Comparison of ENCODE assay signal across 29 cellular contexts in genomic region chr12:38984388-38984787, GRCh38.
"Had no signal": no experiment of that assay in that cellular context is flagged by ENCODE, and none has a peak within 500 bp of the region (broad histone marks: within the 10 kb centered on the region; RNA-seq: fewer than 3 reads in every experiment).

No MANE protein-coding gene starts in this region.

- H3K4me1 Mint-ChIP-seq: endodermal cell had no signal

- H3K4me3 Mint-ChIP-seq: dendritic cell treated with granulocyte-macrophage colony-stimulating factor and Interleukin-4, amounts not matched to agents 40 ng/mL and 50 ng/mL, for 4 days; effector memory CD8-positive, alpha-beta T cell; endodermal cell had no signal

- H3K9me3 ChIP-seq: colonic mucosa, gastrocnemius medialis had no signal

- H3K27ac ChIP-seq: colonic mucosa, coronary artery, dorsolateral prefrontal cortex, epithelial cell of prostate, esophagus muscularis mucosa, esophagus squamous epithelium, foreskin keratinocyte, gastrocnemius medialis, gastroesophageal sphincter, heart left ventricle, heart right ventricle had no signal

- H3K27ac Mint-ChIP-seq: dendritic cell treated with granulocyte-macrophage colony-stimulating factor and Interleukin-4, amounts not matched to agents 40 ng/mL and 50 ng/mL, for 4 days; effector memory CD8-positive, alpha-beta T cell; endodermal cell had no signal

- H3K27me3 Mint-ChIP-seq: dendritic cell treated with granulocyte-macrophage colony-stimulating factor and Interleukin-4, amounts not matched to agents 40 ng/mL and 50 ng/mL, for 4 days; effector memory CD8-positive, alpha-beta T cell had no signal

- H3K27me3 ChIP-seq: colonic mucosa, dorsolateral prefrontal cortex, esophagus muscularis mucosa, esophagus squamous epithelium, foreskin keratinocyte, gastrocnemius medialis, gastroesophageal sphincter, heart left ventricle, heart right ventricle had no signal

- H3K36me3 ChIP-seq: colonic mucosa, esophagus muscularis mucosa, esophagus squamous epithelium, gastrocnemius medialis, gastroesophageal sphincter, heart left ventricle, heart right ventricle had no signal

- FAIRE-seq: colon, endometrium, endothelial cell of umbilical vein, frontal cortex had no signal

- H3K4me1 ChIP-seq: colonic mucosa, esophagus muscularis mucosa, esophagus squamous epithelium, foreskin keratinocyte, gastrocnemius medialis, gastroesophageal sphincter, heart left ventricle, heart right ventricle had no signal

- H3K4me3 ChIP-seq: colonic mucosa, coronary artery, dorsolateral prefrontal cortex, esophagus muscularis mucosa, esophagus squamous epithelium, gastrocnemius medialis, gastroesophageal sphincter, heart left ventricle, heart right ventricle had no signal

- DNase-seq: colonic mucosa; cortex of kidney; dermis blood vessel endothelial cell; dorsolateral prefrontal cortex; effector CD4-positive, alpha-beta T cell; effector CD8-positive, alpha-beta T cell; effector memory CD4-positive, alpha-beta T cell; effector memory CD8-positive, alpha-beta T cell; endodermal cell; erythroblast; esophagus squamous epithelium; foreskin fibroblast; foreskin keratinocyte; foreskin melanocyte; gastrocnemius medialis; glutamatergic neuron; head of caudate nucleus; heart left ventricle; heart right ventricle had no signal

- ATAC-seq: effector memory CD8-positive, alpha-beta T cell; esophagus mucosa; foreskin keratinocyte; gastrocnemius medialis; gastroesophageal sphincter; heart left ventricle; heart right ventricle had no signal
